ENCODE assay signal across 8 cellular contexts in genomic region chr1:16162163-16162822, GRCh38. TPM values are rescaled to one million over a fixed set of nuclear protein-coding genes. Genes with fewer than 3 reads are reported as not detected.
DNase-seq lines count a peak whose midpoint lies in the region; ATAC-seq and TF ChIP-seq lines count a peak whose summit lies in the region.
"Had no signal": no experiment of that assay in that cellular context is flagged by ENCODE, and none has a peak within 500 bp of the region (broad histone marks: within the 10 kb centered on the region; RNA-seq: fewer than 3 reads in every experiment).

No MANE protein-coding gene starts in this region.

- no peak for TF ChIP-seq CTCF in natural killer cell (IDR thresholded peaks at IDR 0.05)
- TF ChIP-seq CTCF in transverse colon (IDR thresholded peaks at IDR 0.05), result no peak
- no peak for TF ChIP-seq CTCF in brain microvascular endothelial cell (IDR thresholded peaks at IDR 0.05; ENCODE audit: low read depth, low read length, missing control alignments)

- no peak for TF ChIP-seq POLR2A in transverse colon (IDR thresholded peaks at IDR 0.05)

- H3K27ac ChIP-seq in transverse colon (peak overlapping the region in 1 of 4 donors; percentile 7), brain microvascular endothelial cell (no peak overlapping the region)
- H3K27ac ChIP-seq: neutrophil had no signal

- H3K36me3 ChIP-seq in transverse colon (no peaks in the 10 kb centered on the region), brain microvascular endothelial cell (replicated peaks) (no peaks in the 10 kb centered on the region)
- H3K36me3 ChIP-seq: neutrophil had no signal

- peaks cover 0 to 37% (median 10%) of the 10 kb centered on the region in 4 donors for H3K4me1 ChIP-seq in transverse colon

- WGBS in transverse colon (ENCODE audit: low coverage in 1 of 2), 2 donors, result 39 to 40% methylated on average over 10 to 32 of the region's 32 CpGs

- H3K27me3 ChIP-seq in transverse colon (no peaks in the 10 kb centered on the region), brain microvascular endothelial cell (replicated peaks) (no peaks in the 10 kb centered on the region)

- H3K4me3 ChIP-seq in transverse colon, result no peak overlapping the region
- no peak overlapping the region for H3K4me3 ChIP-seq in brain microvascular endothelial cell (ENCODE audit: low read depth, low read length)

- peaks cover 37% of the 10 kb centered on the region for H3K27me3 Mint-ChIP-seq in T-helper 2 cell treated with Interferon-gamma antibody and Interleukin-4, amounts not matched to agents 5 μg/mL and 100 μg/mL, for 36 hours (ENCODE audit: low read depth)
- peaks cover 14 to 33% of the 10 kb centered on the region in 2 donors for H3K27me3 Mint-ChIP-seq in natural killer cell (ENCODE audit: low read depth in 2 of 2)

- peak in 2 of 3 donors; percentile 44 to 55 for ATAC-seq in natural killer cell
- no peak for ATAC-seq in GM19467 (IDR thresholded peaks at IDR 0.05; ENCODE audit: unreplicated experiment)
- no peak for ATAC-seq in HG03520 (IDR thresholded peaks at IDR 0.05; ENCODE audit: unreplicated experiment)

- H3K27ac Mint-ChIP-seq in T-helper 2 cell treated with Interferon-gamma antibody and Interleukin-4, amounts not matched to agents 5 μg/mL and 100 μg/mL, for 36 hours, result no peak overlapping the region
- no peak overlapping the region for H3K27ac Mint-ChIP-seq in natural killer cell

- peaks cover 42% of the 10 kb centered on the region for H3K4me1 Mint-ChIP-seq in T-helper 2 cell treated with Interferon-gamma antibody and Interleukin-4, amounts not matched to agents 5 μg/mL and 100 μg/mL, for 36 hours (ENCODE audit: low read depth)
- peaks cover 20 to 42% of the 10 kb centered on the region in 2 donors for H3K4me1 Mint-ChIP-seq in natural killer cell

- no peak for TF ChIP-seq EP300 in transverse colon (IDR thresholded peaks at IDR 0.05; ENCODE audit: low read depth)

- H3K36me3 Mint-ChIP-seq in T-helper 2 cell treated with Interferon-gamma antibody and Interleukin-4, amounts not matched to agents 5 μg/mL and 100 μg/mL, for 36 hours (ENCODE audit: low read depth), result no peaks in the 10 kb centered on the region
- H3K36me3 Mint-ChIP-seq in natural killer cell, result no peaks in the 10 kb centered on the region

- intact Hi-C loops in natural killer cell (cut with micrococcal nuclease) (no loop called here), transverse colon (cut with DNase I; ENCODE audit: low total_unique reads) (no loop called here)

- H3K4me3 Mint-ChIP-seq in T-helper 2 cell treated with Interferon-gamma antibody and Interleukin-4, amounts not matched to agents 5 μg/mL and 100 μg/mL, for 36 hours, result peak overlapping the region; percentile 77
- H3K4me3 Mint-ChIP-seq in natural killer cell, result no peak overlapping the region

- no peaks in the 10 kb centered on the region for H3K9me3 Mint-ChIP-seq in T-helper 2 cell treated with Interferon-gamma antibody and Interleukin-4, amounts not matched to agents 5 μg/mL and 100 μg/mL, for 36 hours
- no peaks in the 10 kb centered on the region for H3K9me3 Mint-ChIP-seq in natural killer cell

- DNase-seq in T-helper 2 cell treated with Interferon-gamma antibody and Interleukin-4, amounts not matched to agents 5 μg/mL and 100 μg/mL, for 36 hours (ENCODE audit: low spot score), result peak; percentile 59
- DNase-seq in activated naive CD4-positive, alpha-beta T cell treated with Interleukin-2 at 50 U/mL for 16 hours, result peak; percentile 65
- DNase-seq in natural killer cell (no peak), transverse colon (peak; percentile 73), brain microvascular endothelial cell (no peak)

- H3K9me3 ChIP-seq in transverse colon, result no peaks in the 10 kb centered on the region
- H3K9me3 ChIP-seq: neutrophil had no signal

- in situ Hi-C loops in transverse colon (cut with MboI; ENCODE audit: low pct_ligation_motif_present in 1 of 4, low pct_unique_long_range_greater_than_20kb in 1 of 4, low sequenced_read_pairs in 3 of 4) (no loop called here), brain microvascular endothelial cell (cut with HindIII; ENCODE audit: low pct_ligation_motif_present, low sequenced_read_pairs) (no loop called here)

RNA-seq across cellular contexts. Expression of gene EPHA2, which starts 6.4 kb away (rescaled TPM):
- total RNA-seq in natural killer cell (under 1 TPM in 1 of 3 donors, not detected in 2; 0.13 TPM), transverse colon (10 to 100 TPM in 3 of 4 donors, 1 to 10 TPM in 1; 2.6 to 68.8 (median 30.5) TPM)

RNA-seq across cellular contexts. Expression of gene ARHGEF19, which starts 50.2 kb away (rescaled TPM):
- total RNA-seq in natural killer cell (10 to 100 TPM; 14.6 to 18.9 (median 15.8) TPM), transverse colon (10 to 100 TPM in 2 of 4 donors, 1 to 10 TPM in 2; 5.7 to 46.8 (median 10.8) TPM)

Comparison
In these comparisons a context has a peak if more than half of its experiments do, and no peak if none do; other contexts are left out.
1. DNase-seq: peak in T-helper 2 cell treated with Interferon-gamma antibody and Interleukin-4, amounts not matched to agents 5 μg/mL and 100 μg/mL, for 36 hours (single experiment), activated naive CD4-positive, alpha-beta T cell treated with Interleukin-2 at 50 U/mL for 16 hours (single experiment) and transverse colon (single experiment); none in natural killer cell (single experiment) and brain microvascular endothelial cell (single experiment).
2. ATAC-seq: peak in natural killer cell (2 of 3); none in GM19467 (single experiment) and HG03520 (single experiment).